ENCODE assay signal across 7 cellular contexts in the genomic region with DNA sequence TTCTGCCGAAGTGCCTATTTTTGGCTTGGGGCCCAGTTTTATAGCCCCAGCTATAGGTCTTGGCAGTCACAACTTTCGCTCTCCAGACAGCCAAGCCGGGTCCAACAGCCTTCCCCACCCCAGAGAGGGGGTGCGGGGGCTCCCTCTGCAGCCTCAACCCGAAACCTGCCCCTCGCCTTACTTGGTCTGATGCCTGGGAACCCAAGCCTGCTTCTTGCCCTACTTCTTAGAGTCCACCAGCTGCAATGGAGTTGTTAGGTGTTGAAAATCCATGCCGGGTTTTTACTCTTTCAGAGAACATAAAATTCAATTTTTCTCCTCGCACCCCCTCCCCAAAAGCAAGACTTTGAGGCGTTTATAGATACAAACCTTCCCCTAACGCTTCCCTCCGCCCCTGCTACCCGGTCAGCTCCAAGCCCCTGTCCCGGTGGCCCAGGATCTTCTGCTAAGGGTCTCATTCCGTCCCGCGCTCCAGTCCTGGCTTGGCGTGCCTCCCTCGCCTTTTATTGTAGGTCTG.
DNase-seq lines count a peak whose midpoint lies in the region; TF ChIP-seq lines count a peak whose summit lies in the region.
"Not testable (repeated sequence)": the region's sequence is repeated elsewhere in the genome, so short reads cannot be mapped to it uniquely, and the experiment has no call there.

No MANE protein-coding gene starts in this region.

- peaks cover 12% of the 10 kb centered on the region for H3K4me1 Mint-ChIP-seq in progenitor cell of endocrine pancreas (ENCODE audit: low read depth)

- H3K27ac Mint-ChIP-seq in progenitor cell of endocrine pancreas: peak overlapping the region; percentile 98

- not testable (repeated sequence) for H3K36me3 ChIP-seq in MG63

- H3K36me3 Mint-ChIP-seq in progenitor cell of endocrine pancreas (ENCODE audit: insufficient read depth): not testable (repeated sequence)

- not testable (repeated sequence) for H3K9me3 ChIP-seq in MG63

- DNase-seq in GM04503 (ENCODE audit: low read depth): peak; percentile 9
- DNase-seq in MG63; epithelial cell of esophagus (ENCODE audit: low read depth); progenitor cell of endocrine pancreas (ENCODE audit: low spot score, unreplicated experiment): not testable (repeated sequence)
- peak; percentile 49 for DNase-seq in RPMI7951 (ENCODE audit: low read depth)
- peak; percentile 12 for DNase-seq in activated effector memory CD4-positive, alpha-beta T cell treated with Interleukin-2 at 50 U/mL for 16 hours

- H3K4me3 ChIP-seq in MG63 (peak overlapping the region; percentile 46), epithelial cell of esophagus (ENCODE audit: low read length) (peak overlapping the region; percentile 60)

- not testable (repeated sequence) for TF ChIP-seq CTCF in epithelial cell of esophagus (IDR thresholded peaks at IDR 0.05; ENCODE audit: insufficient read depth, low read depth, low read length, missing control alignments); progenitor cell of endocrine pancreas (IDR thresholded peaks at IDR 0.05; ENCODE audit: unreplicated experiment)

- peaks cover 19% of the 10 kb centered on the region for H3K27me3 ChIP-seq in MG63
- not testable (repeated sequence) for H3K27me3 ChIP-seq in layer of hippocampus (ENCODE audit: control insufficient read depth, insufficient read depth, low read length)

- H3K27me3 Mint-ChIP-seq in progenitor cell of endocrine pancreas: not testable (repeated sequence)

- H3K27ac ChIP-seq in layer of hippocampus (ENCODE audit: low read depth, low read length): peak overlapping the region; percentile 46

- H3K9me3 Mint-ChIP-seq in progenitor cell of endocrine pancreas (ENCODE audit: low read depth): not testable (repeated sequence)

- H3K4me3 Mint-ChIP-seq in progenitor cell of endocrine pancreas (ENCODE audit: low read depth): peak overlapping the region; percentile 87
